In genomic region chr2:110925479-110925878, GRCh38 we compare ENCODE assay signal across 24 cellular contexts.
"Had no signal": no experiment of that assay in that cellular context is flagged by ENCODE, and none has a peak within 500 bp of the region (broad histone marks: within the 10 kb centered on the region; RNA-seq: fewer than 3 reads in every experiment).

No MANE protein-coding gene starts in this region.

- H3K27me3 ChIP-seq: colonic mucosa, dorsolateral prefrontal cortex, esophagus muscularis mucosa, esophagus squamous epithelium, gastrocnemius medialis, gastroesophageal sphincter, heart left ventricle, heart right ventricle had no signal

- H3K4me3 Mint-ChIP-seq: dendritic cell treated with granulocyte-macrophage colony-stimulating factor and Interleukin-4, amounts not matched to agents 40 ng/mL and 50 ng/mL, for 4 days; effector memory CD8-positive, alpha-beta T cell; endodermal cell had no signal

- H3K9me3 ChIP-seq: colonic mucosa, gastrocnemius medialis had no signal

- H3K27ac ChIP-seq: colonic mucosa, coronary artery, dorsolateral prefrontal cortex, epithelial cell of prostate, esophagus muscularis mucosa, esophagus squamous epithelium, foreskin keratinocyte, gastrocnemius medialis, gastroesophageal sphincter, heart left ventricle, heart right ventricle had no signal

- H3K4me1 ChIP-seq: colonic mucosa, esophagus muscularis mucosa, esophagus squamous epithelium, foreskin keratinocyte, gastrocnemius medialis, gastroesophageal sphincter, heart left ventricle, heart right ventricle had no signal

- H3K27ac Mint-ChIP-seq: dendritic cell treated with granulocyte-macrophage colony-stimulating factor and Interleukin-4, amounts not matched to agents 40 ng/mL and 50 ng/mL, for 4 days; effector memory CD8-positive, alpha-beta T cell; endodermal cell had no signal

- ATAC-seq: effector memory CD8-positive, alpha-beta T cell; esophagus mucosa; foreskin keratinocyte; gastrocnemius medialis; gastroesophageal sphincter; heart left ventricle; heart right ventricle had no signal

- H3K4me1 Mint-ChIP-seq: endodermal cell had no signal

- H3K4me3 ChIP-seq: colonic mucosa, coronary artery, dorsolateral prefrontal cortex, esophagus muscularis mucosa, esophagus squamous epithelium, gastrocnemius medialis, gastroesophageal sphincter, heart left ventricle, heart right ventricle had no signal

- H3K27me3 Mint-ChIP-seq: dendritic cell treated with granulocyte-macrophage colony-stimulating factor and Interleukin-4, amounts not matched to agents 40 ng/mL and 50 ng/mL, for 4 days had no signal

- DNase-seq: colonic mucosa; cortex of kidney; dermis blood vessel endothelial cell; dorsolateral prefrontal cortex; effector CD8-positive, alpha-beta T cell; effector memory CD4-positive, alpha-beta T cell; effector memory CD8-positive, alpha-beta T cell; endodermal cell; erythroblast; esophagus squamous epithelium; foreskin fibroblast; foreskin keratinocyte; foreskin melanocyte; gastrocnemius medialis; glutamatergic neuron; head of caudate nucleus; heart left ventricle; heart right ventricle had no signal

- H3K36me3 ChIP-seq: colonic mucosa, esophagus muscularis mucosa, esophagus squamous epithelium, gastrocnemius medialis, gastroesophageal sphincter, heart left ventricle, heart right ventricle had no signal
